Comparison of ENCODE assay signal across 18 cellular contexts in genomic region chr2:167334343-167334742, GRCh38. TPM values are rescaled to one million over a fixed set of nuclear protein-coding genes. Genes with fewer than 3 reads are reported as not detected.
DNase-seq lines count a peak whose midpoint lies in the region; ATAC-seq and TF ChIP-seq lines count a peak whose summit lies in the region.
"Had no signal": no experiment of that assay in that cellular context is flagged by ENCODE, and none has a peak within 500 bp of the region (broad histone marks: within the 10 kb centered on the region; RNA-seq: fewer than 3 reads in every experiment).

No MANE protein-coding gene starts in this region.

- intact Hi-C loops in A673 (cut with micrococcal nuclease; ENCODE audit: unreplicated experiment) (loop anchor here (5.0 kb wide), 1 partner anchor 42 kb away; the partner anchor contains the start of gene B3GALT1), colonic mucosa (cut with DNase I) (no loop called here), left colon (cut with DNase I, micrococcal nuclease) (no loop called here)

- no TSS peak for BruUV-seq in A673 (replicated peaks; lab: Mats Ljungman, UMichigan)

- no peaks in the 10 kb centered on the region for H3K36me3 ChIP-seq in A673 (ENCODE audit: insufficient read depth, low read length, poor library complexity, severe bottlenecking)
- H3K36me3 ChIP-seq in colonic mucosa = no peaks in the 10 kb centered on the region
- H3K36me3 ChIP-seq: BLaER1 had no signal

- H3K27me3 ChIP-seq in A673 (replicated peaks; ENCODE audit: insufficient read depth, low read depth, low read length, poor library complexity) (no peaks in the 10 kb centered on the region), colonic mucosa (no peaks in the 10 kb centered on the region)
- H3K27me3 ChIP-seq: BLaER1 had no signal

- TF ChIP-seq CTCF in A673 (conservative IDR thresholded peaks at IDR 0.05; ENCODE audit: low read depth, low read length) = no peak
- TF ChIP-seq CTCF in colonic mucosa (IDR thresholded peaks at IDR 0.05) = no peak

- ATAC-seq in left colon = peak; percentile 61
- ATAC-seq in GM21528 (IDR thresholded peaks at IDR 0.05; ENCODE audit: low FRiP score, unreplicated experiment) = no peak
- no peak for ATAC-seq in HG02623 (IDR thresholded peaks at IDR 0.05; ENCODE audit: unreplicated experiment)
- no peak for ATAC-seq in HG02678 (IDR thresholded peaks at IDR 0.05; ENCODE audit: unreplicated experiment)
- ATAC-seq: GM12878 had no signal

- H3K4me3 ChIP-seq in A673 (ENCODE audit: low read depth, low read length, poor library complexity, severe bottlenecking) (peak overlapping the region; percentile 37), colonic mucosa (no peak overlapping the region)
- H3K4me3 ChIP-seq: BLaER1, GM12878, GM23248 had no signal

- peaks cover 36% of the 10 kb centered on the region for H3K4me1 ChIP-seq in A673 (ENCODE audit: insufficient read depth, low read length, poor library complexity, severe bottlenecking)
- H3K4me1 ChIP-seq in colonic mucosa = peaks cover 4% of the 10 kb centered on the region
- H3K4me1 ChIP-seq: BLaER1 had no signal

- peak overlapping the region; percentile 74 for H3K27ac ChIP-seq in A673 (ENCODE audit: low read depth, low read length, poor library complexity, severe bottlenecking)
- peak overlapping the region; percentile 53 for H3K27ac ChIP-seq in colonic mucosa
- H3K27ac ChIP-seq: 22Rv1, BLaER1, GM23248, HL-60 had no signal

- CTCF ChIA-PET in A673 (lab: Charles Lee) = no interaction called here

- H3K9me3 ChIP-seq in A673 (ENCODE audit: low read depth, low read length, poor library complexity, severe bottlenecking) (no peaks in the 10 kb centered on the region), colonic mucosa (no peaks in the 10 kb centered on the region)
- H3K9me3 ChIP-seq: BLaER1 had no signal

- POLR2A ChIA-PET in A673 (lab: Charles Lee; ENCODE audit: low non-redundant PET) = no interaction called here

- no peak overlapping the region for H3K9ac ChIP-seq in colonic mucosa (ENCODE audit: low read depth in 2 of 2, low read length in 2 of 2)
- H3K9ac ChIP-seq: BLaER1, GM23248 had no signal

- DNase-seq in A673 (ENCODE audit: low spot score) (no peak), LoVo (ENCODE audit: low spot score) (peak; percentile 7), colonic mucosa (no peak), left colon (no peak), NOMO-1 treated with DMSO at 0.1 percent for 48 hours (lab: John Stamatoyannopoulos, UW; ENCODE audit: unreplicated experiment) (no peak)
- DNase-seq: AML-193; CD8-positive, alpha-beta memory T cell; GM23248; H7; IMR-90; KBM-7 had no signal

RNA-seq across cellular contexts. Expression of gene B3GALT1, which starts 41.5 kb away (rescaled TPM):
- total RNA-seq in A673 (2021) (3.3 and 3.7 TPM in 2 replicates), colonic mucosa (10 to 100 TPM; 10.5 to 19.2 TPM), left colon (10 to 100 TPM; 15.6 to 17.2 TPM)
- total RNA-seq: GM23248 had no signal
